9 cellular contexts compared by ENCODE assay signal in the genomic region with DNA sequence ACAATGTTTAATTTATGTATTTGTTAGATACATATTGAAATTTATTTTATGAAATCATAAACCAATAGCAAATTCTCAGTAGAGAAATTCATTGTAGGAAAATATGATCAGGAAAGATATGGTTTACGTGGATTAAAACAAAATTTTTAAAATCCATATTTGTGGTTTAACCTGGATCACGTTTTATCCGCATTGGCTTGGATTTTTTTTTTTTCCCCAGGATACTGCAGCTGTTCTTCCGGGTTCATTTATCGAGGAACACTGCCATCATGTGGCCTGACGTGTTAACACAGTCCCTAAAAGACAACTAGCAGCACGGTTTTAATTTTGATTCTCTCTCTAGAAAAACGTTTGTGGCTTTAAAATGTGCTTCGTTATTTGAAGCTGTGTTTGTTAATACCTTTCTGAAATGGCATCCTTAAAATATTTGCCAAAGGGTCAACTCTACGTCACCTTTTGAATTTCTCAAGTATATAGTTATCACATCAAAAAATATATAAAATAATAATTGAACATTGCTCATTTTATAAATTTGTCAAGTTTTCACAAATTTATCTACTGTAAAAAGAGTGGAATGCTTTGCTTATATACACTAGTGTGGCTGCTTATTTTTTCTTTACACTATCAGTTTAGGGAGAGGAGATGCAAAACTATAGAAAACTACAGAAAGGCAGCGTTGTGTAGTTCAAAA. TPM values are rescaled to one million over a fixed set of nuclear protein-coding genes. Genes with fewer than 3 reads are reported as not detected.
A peak's percentile ranks its signal among the peaks of the same experiment; 100 is the strongest.
DNase-seq lines count a peak whose midpoint lies in the region; ATAC-seq and TF ChIP-seq lines count a peak whose summit lies in the region.
"Had no signal": no experiment of that assay in that cellular context is flagged by ENCODE, and none has a peak within 500 bp of the region (broad histone marks: within the 10 kb centered on the region; RNA-seq: fewer than 3 reads in every experiment).

No MANE protein-coding gene starts in this region.

- H3K27me3 ChIP-seq in upper lobe of right lung = no peaks in the 10 kb centered on the region

- H3K4me1 Mint-ChIP-seq in Calu3 (ENCODE audit: low read depth, unreplicated experiment) = no peaks in the 10 kb centered on the region
- no peaks in the 10 kb centered on the region for H3K4me1 Mint-ChIP-seq in activated T-cell treated with anti-CD3 and anti-CD28 coated beads, Interleukin-2, amount 50 U/mL, for 24 hours (ENCODE audit: low read depth)
- H3K4me1 Mint-ChIP-seq in neural crest cell = peaks cover 78% of the 10 kb centered on the region

- ATAC-seq in GM21381 (IDR thresholded peaks at IDR 0.05; ENCODE audit: unreplicated experiment) (peak; percentile 66), upper lobe of right lung (peak; percentile 87)

- H3K36me3 ChIP-seq in upper lobe of right lung = no peaks in the 10 kb centered on the region

- TF ChIP-seq CTCF in Calu3 (IDR thresholded peaks at IDR 0.05; ENCODE audit: unreplicated experiment) (peak; percentile 31), fibroblast of mammary gland (conservative IDR thresholded peaks at IDR 0.05; ENCODE audit: control insufficient read depth, insufficient read depth, low read depth, low read length) (peak; percentile 83), neural crest cell (conservative IDR thresholded peaks at IDR 0.05) (peak; percentile 88), upper lobe of right lung (IDR thresholded peaks at IDR 0.05) (peak; percentile 86)

- DNase-seq in Calu3 (peak; percentile 40), HT1080 (ENCODE audit: low read depth) (peak; percentile 66), NOMO-1 treated with dmso at 0.1 percent for 144 hours (lab: John Stamatoyannopoulos, UW; ENCODE audit: unreplicated experiment) (peak; percentile 58), fibroblast of mammary gland (ENCODE audit: low read depth) (peak; percentile 76), neural crest cell (ENCODE audit: low read depth, low spot score) (peak; percentile 54), upper lobe of right lung (no peak)
- peak; percentile 34 for DNase-seq in activated T-cell treated with anti-CD3 and anti-CD28 coated beads, Interleukin-2, amount 50 U/mL, for 24 hours

- H3K27ac ChIP-seq in upper lobe of right lung = no peak overlapping the region

- H3K4me1 ChIP-seq in upper lobe of right lung = no peaks in the 10 kb centered on the region

- H3K9me3 Mint-ChIP-seq in Calu3 (ENCODE audit: low read depth, unreplicated experiment) = no peaks in the 10 kb centered on the region
- no peaks in the 10 kb centered on the region for H3K9me3 Mint-ChIP-seq in activated T-cell treated with anti-CD3 and anti-CD28 coated beads, Interleukin-2, amount 50 U/mL, for 24 hours
- H3K9me3 Mint-ChIP-seq in neural crest cell = no peaks in the 10 kb centered on the region

- no peak overlapping the region for H3K27ac Mint-ChIP-seq in Calu3 (ENCODE audit: unreplicated experiment)
- no peak overlapping the region for H3K27ac Mint-ChIP-seq in activated T-cell treated with anti-CD3 and anti-CD28 coated beads, Interleukin-2, amount 50 U/mL, for 24 hours
- H3K27ac Mint-ChIP-seq in neural crest cell (ENCODE audit: unreplicated experiment) = no peak overlapping the region

- H3K9me3 ChIP-seq in upper lobe of right lung = no peaks in the 10 kb centered on the region

- no TSS peak for BruUV-seq in Calu3 (replicated peaks; lab: Mats Ljungman, UMichigan)

- H3K27me3 Mint-ChIP-seq in Calu3 (ENCODE audit: unreplicated experiment) (no peaks in the 10 kb centered on the region), neural crest cell (ENCODE audit: low read depth) (no peaks in the 10 kb centered on the region)
- H3K27me3 Mint-ChIP-seq in activated T-cell treated with anti-CD3 and anti-CD28 coated beads, Interleukin-2, amount 50 U/mL, for 24 hours = peaks cover 18% of the 10 kb centered on the region

- intact Hi-C loops in Calu3 (cut with micrococcal nuclease; ENCODE audit: unreplicated experiment) = loop anchor here (2.0 to 10.0 kb wide), 2 partner anchors 80 to 232 kb away; a partner anchor contains a TSS
- intact Hi-C loops in upper lobe of right lung (cut with DNase I) = no loop called here

- no peak overlapping the region for H3K4me3 Mint-ChIP-seq in Calu3 (ENCODE audit: low read depth, unreplicated experiment)
- no peak overlapping the region for H3K4me3 Mint-ChIP-seq in activated T-cell treated with anti-CD3 and anti-CD28 coated beads, Interleukin-2, amount 50 U/mL, for 24 hours
- H3K4me3 Mint-ChIP-seq in neural crest cell = peak overlapping the region; percentile 54

- H3K4me3 ChIP-seq in fibroblast of mammary gland (ENCODE audit: control insufficient read depth, low read depth, low read length) = no peak overlapping the region
- H3K4me3 ChIP-seq in upper lobe of right lung = no peak overlapping the region

- H3K36me3 Mint-ChIP-seq in Calu3 (ENCODE audit: insufficient read depth, unreplicated experiment) (no peaks in the 10 kb centered on the region), neural crest cell (ENCODE audit: low read depth) (no peaks in the 10 kb centered on the region)
- no peaks in the 10 kb centered on the region for H3K36me3 Mint-ChIP-seq in activated T-cell treated with anti-CD3 and anti-CD28 coated beads, Interleukin-2, amount 50 U/mL, for 24 hours (ENCODE audit: low read depth)

- CTCF ChIA-PET in Calu3 (lab: Charles Lee) = interaction anchor here (0.6 to 4.1 kb wide), 5 partner anchors 34 to 209 kb away, joined by 3 to 27 read pairs (median 3); a partner anchor contains a TSS

RNA-seq across cellular contexts. Expression of a gene that starts 8.7 kb away (rescaled TPM):
- total RNA-seq in Calu3 (2022) (0.47 TPM in 1 of 2 replicates, not detected in the other), neural crest cell (0.21 TPM in 1 of 2 replicates, not detected in the other), upper lobe of right lung (0.49 TPM)
- not detected in 2 replicates for total RNA-seq in HT1080 (2014; rRNA removed; shearing (Covaris generic))
- not detected in 2 replicates for polyA plus RNA-seq in HT1080 (2015; cell fraction: cytosol; rRNA removed)
- not detected in 2 replicates for polyA plus RNA-seq in HT1080 (2015; cell fraction: nucleus; rRNA removed)
- total RNA-seq: activated CD8-positive, alpha-beta memory T cell treated with anti-CD3 and anti-CD28 coated beads for 36 hours had no signal

RNA-seq across cellular contexts. Expression of a gene that starts 42.2 kb away (rescaled TPM):
- total RNA-seq in Calu3 (2022) (73.7 and 79.6 TPM in 2 replicates), neural crest cell (92.3 and 97.1 TPM in 2 replicates), upper lobe of right lung (193 TPM)
- total RNA-seq in HT1080 (2014; rRNA removed; shearing (Covaris generic)) = 79.0 and 86.7 TPM in 2 replicates
- 83.2 and 94.2 TPM in 2 replicates for polyA plus RNA-seq in HT1080 (2015; cell fraction: cytosol; rRNA removed)
- polyA plus RNA-seq in HT1080 (2015; cell fraction: nucleus; rRNA removed) = 138 and 139 TPM in 2 replicates

Comparison
In these comparisons a context has a peak if more than half of its experiments do, and no peak if none do; other contexts are left out.
1. CTCF ChIP-seq: peak in every context shown above with its lines; median percentile 88 in neural crest cell; 86 in upper lobe of right lung; 83 in fibroblast of mammary gland; 31 in Calu3.